15 cellular contexts compared by ENCODE assay signal in genomic region chr9:70409280-70409679, GRCh38. TPM values are rescaled to one million over a fixed set of nuclear protein-coding genes. Genes with fewer than 3 reads are reported as not detected.
DNase-seq lines count a peak whose midpoint lies in the region; ATAC-seq and TF ChIP-seq lines count a peak whose summit lies in the region.
"Had no signal": no experiment of that assay in that cellular context is flagged by ENCODE, and none has a peak within 500 bp of the region (broad histone marks: within the 10 kb centered on the region; RNA-seq: fewer than 3 reads in every experiment).

No MANE protein-coding gene starts in this region.

- H3K27ac ChIP-seq in left ventricle myocardium inferior (replicated peaks) (peak overlapping the region; percentile 100), coronary artery (peak overlapping the region; percentile 100), upper lobe of right lung (peak overlapping the region; percentile 100)
- H3K27ac ChIP-seq: foreskin keratinocyte had no signal

- H3K4me3 Mint-ChIP-seq in osteocyte (ENCODE audit: unreplicated experiment) = peak overlapping the region; percentile 98

- H3K27me3 ChIP-seq in left ventricle myocardium inferior (ENCODE audit: low read depth) (no peaks in the 10 kb centered on the region), upper lobe of right lung (no peaks in the 10 kb centered on the region)
- H3K27me3 ChIP-seq: foreskin keratinocyte had no signal

- no peaks in the 10 kb centered on the region for H3K27me3 Mint-ChIP-seq in osteocyte (ENCODE audit: unreplicated experiment)
- H3K27me3 Mint-ChIP-seq: B cell had no signal

- H3K36me3 Mint-ChIP-seq in osteocyte (ENCODE audit: unreplicated experiment) = peaks cover 24% of the 10 kb centered on the region

- DNase-seq in left ventricle myocardium inferior (no peak), left cardiac atrium (no peak), coronary artery (ENCODE audit: low spot score) (no peak), osteocyte (ENCODE audit: extremely low spot score, unreplicated experiment) (no peak), upper lobe of right lung (no peak), NCI-H2196 (lab: John Stamatoyannopoulos, UW; ENCODE audit: unreplicated experiment) (no peak), DMS114 treated with DMSO at 0.1 percent for 48 hours (lab: John Stamatoyannopoulos, UW; ENCODE audit: unreplicated experiment) (no peak)
- DNase-seq: activated CD4-positive, CD25-positive, alpha-beta regulatory T cell treated with anti-CD3 and anti-CD28 coated beads, Interleukin-2, amount 50 U/mL, for 72 hours; DND-41; foreskin keratinocyte; MV-4-11; naive thymus-derived CD8-positive, alpha-beta T cell; NCI-H2227 treated with DMSO at 0.1 percent for 48 hours had no signal

- H3K9me3 Mint-ChIP-seq in osteocyte (ENCODE audit: unreplicated experiment) = no peaks in the 10 kb centered on the region
- H3K9me3 Mint-ChIP-seq: naive thymus-derived CD8-positive, alpha-beta T cell had no signal

- H3K9me3 ChIP-seq in left ventricle myocardium inferior (replicated peaks) (no peaks in the 10 kb centered on the region), upper lobe of right lung (no peaks in the 10 kb centered on the region)

- H3K36me3 ChIP-seq in left ventricle myocardium inferior = no peaks in the 10 kb centered on the region
- H3K36me3 ChIP-seq in upper lobe of right lung = peaks cover 5% of the 10 kb centered on the region

- H3K4me1 ChIP-seq in left ventricle myocardium inferior (peaks cover 84% of the 10 kb centered on the region), upper lobe of right lung (peaks cover 66% of the 10 kb centered on the region)

- intact Hi-C loops in left ventricle myocardium inferior (cut with micrococcal nuclease) (loop anchor here (10.0 kb wide), 1 partner anchor 54 kb away; no protein-coding TSS in a partner anchor), left cardiac atrium (cut with DNase I) (loop anchor here in 1 of 2 donors (10.0 kb wide), 1 partner anchor 54 kb away; no protein-coding TSS in a partner anchor), upper lobe of right lung (cut with DNase I) (loop anchor here (10.0 kb wide), 1 partner anchor 196 kb away; no protein-coding TSS in a partner anchor)

- H3K27ac Mint-ChIP-seq in osteocyte (ENCODE audit: unreplicated experiment) = peak overlapping the region; percentile 99

- ATAC-seq in left cardiac atrium (no peak), upper lobe of right lung (no peak), GM18511 (IDR thresholded peaks at IDR 0.05; ENCODE audit: unreplicated experiment) (no peak)
- ATAC-seq: foreskin keratinocyte; naive thymus-derived CD8-positive, alpha-beta T cell had no signal

- H3K4me3 ChIP-seq in left ventricle myocardium inferior (peak overlapping the region; percentile 88), coronary artery (peak overlapping the region; percentile 99), upper lobe of right lung (peak overlapping the region; percentile 89)

- no peak for TF ChIP-seq CTCF in left ventricle myocardium inferior (IDR thresholded peaks at IDR 0.05; ENCODE audit: borderline replicate concordance)
- TF ChIP-seq CTCF in coronary artery (IDR thresholded peaks at IDR 0.05) = no peak
- TF ChIP-seq CTCF in osteocyte (IDR thresholded peaks at IDR 0.05) = no peak
- TF ChIP-seq CTCF in upper lobe of right lung (IDR thresholded peaks at IDR 0.05) = no peak

- H3K4me1 Mint-ChIP-seq in osteocyte (ENCODE audit: unreplicated experiment) = peaks cover 59% of the 10 kb centered on the region

RNA-seq across cellular contexts. Expression of gene KLF9, which starts 5.2 kb away (rescaled TPM):
- total RNA-seq in left ventricle myocardium inferior = 52.8 TPM
- total RNA-seq in left cardiac atrium = 10 to 100 TPM; 56.2 to 78.9 TPM
- total RNA-seq in osteocyte = 83.4 and 85.3 TPM in 2 replicates
- total RNA-seq in upper lobe of right lung = 91.0 TPM
